7 cellular contexts compared by ENCODE assay signal in genomic region chr4:55023030-55023429, GRCh38.
"Had no signal": no experiment of that assay in that cellular context is flagged by ENCODE, and none has a peak within 500 bp of the region (broad histone marks: within the 10 kb centered on the region; RNA-seq: fewer than 3 reads in every experiment).

No MANE protein-coding gene starts in this region.

- FAIRE-seq: H1, H54, HTR-8/SVneo had no signal

- ATAC-seq: GM23338 had no signal

- H3K4me3 ChIP-seq: GM23338 had no signal

- DNase-seq: H9, HCEC 1CT, KG1 had no signal
